In genomic region chr13:112923962-112924361, GRCh38 we compare ENCODE assay signal across 39 cellular contexts. TPM values are rescaled to one million over a fixed set of nuclear protein-coding genes. Genes with fewer than 3 reads are reported as not detected.
"Had no signal": no experiment of that assay in that cellular context is flagged by ENCODE, and none has a peak within 500 bp of the region (broad histone marks: within the 10 kb centered on the region; RNA-seq: fewer than 3 reads in every experiment).

No MANE protein-coding gene starts in this region.

- DNase-seq: Karpas-422, Kasumi-1, MG63, MM.1S, MV-4-11, NCI-H1048, NCI-H1092, NCI-H1092 treated with DMSO at 0.1 percent for 48 hours, NCI-H1105, NCI-H1105 treated with DMSO at 0.1 percent for 48 hours, NCI-H1417, NCI-H1417 treated with DMSO at 0.1 percent for 48 hours, NCI-H1436, NCI-H1436 treated with DMSO at 0.1 percent for 48 hours, NCI-H146, NCI-H1694, NCI-H1694 treated with DMSO at 0.1 percent for 48 hours, NCI-H187, NCI-H187 treated with DMSO at 0.1 percent for 48 hours, NCI-H1930, NCI-H2029, NCI-H2029 treated with DMSO at 0.1 percent for 48 hours, NCI-H2081, NCI-H2081 treated with DMSO at 0.1 percent for 48 hours, NCI-H2107, NCI-H2171, NCI-H2171 treated with DMSO at 0.1 percent for 48 hours, NCI-H2227 treated with DMSO at 0.1 percent for 48 hours, NCI-H226, NCI-H345, NCI-H446, NCI-H446 treated with DMSO at 0.1 percent for 48 hours, NCI-H510A, NCI-H510A treated with DMSO at 0.1 percent for 48 hours, NCI-H524, NCI-H524 treated with DMSO at 0.1 percent for 48 hours, NCI-H526 had no signal

- H3K4me3 ChIP-seq: MG63 had no signal

- H3K36me3 ChIP-seq: MG63 had no signal

RNA-seq across cellular contexts. Expression of gene MCF2L, which starts 45.1 kb away (rescaled TPM):
- total RNA-seq: M059J, MCF 10A had no signal
